In genomic region chr17:62705781-62706597, GRCh38 we compare ENCODE assay signal across 9 cellular contexts.
DNase-seq lines count a peak whose midpoint lies in the region; ATAC-seq and TF ChIP-seq lines count a peak whose summit lies in the region.
"Had no signal": no experiment of that assay in that cellular context is flagged by ENCODE, and none has a peak within 500 bp of the region (broad histone marks: within the 10 kb centered on the region; RNA-seq: fewer than 3 reads in every experiment).

No MANE protein-coding gene starts in this region.

- BruUV-seq in Caco-2 (replicated peaks; lab: Mats Ljungman, UMichigan) = no TSS peak

- H3K4me1 Mint-ChIP-seq in T-helper 2 cell treated with Interferon-gamma antibody and Interleukin-4, amounts not matched to agents 5 μg/mL and 100 μg/mL, for 36 hours (ENCODE audit: low read depth) = peaks cover 4% of the 10 kb centered on the region
- H3K4me1 Mint-ChIP-seq in effector memory CD8-positive, alpha-beta T cell (ENCODE audit: low read depth in 2 of 2) = peaks cover 0 to 12% of the 10 kb centered on the region in 2 donors
- H3K4me1 Mint-ChIP-seq in type B pancreatic cell (ENCODE audit: unreplicated experiment) (peaks cover 25% of the 10 kb centered on the region), Caco-2 (ENCODE audit: low read depth, unreplicated experiment) (no peaks in the 10 kb centered on the region)

- peaks cover 14% of the 10 kb centered on the region for H3K4me1 ChIP-seq in Caco-2

- TF ChIP-seq CTCF in type B pancreatic cell (conservative IDR thresholded peaks at IDR 0.05) = no peak
- no peak for TF ChIP-seq CTCF in Caco-2 (IDR thresholded peaks at IDR 0.05; ENCODE audit: insufficient read depth in 1 of 2, low read depth in 1 of 2, low read length in 1 of 2, severe bottlenecking in 1 of 2, unreplicated experiment in 1 of 2)

- H3K27ac Mint-ChIP-seq in T-helper 2 cell treated with Interferon-gamma antibody and Interleukin-4, amounts not matched to agents 5 μg/mL and 100 μg/mL, for 36 hours = no peak overlapping the region
- peak overlapping the region; percentile 69 to 77 for H3K27ac Mint-ChIP-seq in effector memory CD8-positive, alpha-beta T cell
- peak overlapping the region; percentile 34 for H3K27ac Mint-ChIP-seq in type B pancreatic cell
- no peak overlapping the region for H3K27ac Mint-ChIP-seq in Caco-2 (ENCODE audit: unreplicated experiment)

- no peaks in the 10 kb centered on the region for H3K36me3 Mint-ChIP-seq in T-helper 2 cell treated with Interferon-gamma antibody and Interleukin-4, amounts not matched to agents 5 μg/mL and 100 μg/mL, for 36 hours (ENCODE audit: low read depth)
- H3K36me3 Mint-ChIP-seq in effector memory CD8-positive, alpha-beta T cell (ENCODE audit: insufficient read depth) = peaks cover 9% of the 10 kb centered on the region
- H3K36me3 Mint-ChIP-seq in type B pancreatic cell = no peaks in the 10 kb centered on the region
- H3K36me3 Mint-ChIP-seq in Caco-2 (ENCODE audit: insufficient read depth, unreplicated experiment) = no peaks in the 10 kb centered on the region

- H3K9me3 Mint-ChIP-seq in T-helper 2 cell treated with Interferon-gamma antibody and Interleukin-4, amounts not matched to agents 5 μg/mL and 100 μg/mL, for 36 hours = no peaks in the 10 kb centered on the region
- no peaks in the 10 kb centered on the region for H3K9me3 Mint-ChIP-seq in effector memory CD8-positive, alpha-beta T cell
- H3K9me3 Mint-ChIP-seq in type B pancreatic cell (peaks cover 7% of the 10 kb centered on the region), Caco-2 (ENCODE audit: unreplicated experiment) (no peaks in the 10 kb centered on the region)

- POLR2A ChIA-PET in Caco-2 (lab: Charles Lee) = no interaction called here

- intact Hi-C loops in Caco-2 (cut with micrococcal nuclease; ENCODE audit: unreplicated experiment) = no loop called here

- H3K4me3 ChIP-seq in Caco-2 (ENCODE audit: low read depth, low read length) = no peak overlapping the region

- ATAC-seq in effector memory CD8-positive, alpha-beta T cell (replicated peaks) = no peak
- no peak for ATAC-seq in GM18861 (IDR thresholded peaks at IDR 0.05; ENCODE audit: unreplicated experiment)
- ATAC-seq in HG03097 (IDR thresholded peaks at IDR 0.05; ENCODE audit: low FRiP score, unreplicated experiment) = no peak

- H3K27me3 Mint-ChIP-seq in T-helper 2 cell treated with Interferon-gamma antibody and Interleukin-4, amounts not matched to agents 5 μg/mL and 100 μg/mL, for 36 hours (ENCODE audit: low read depth) = peaks cover 44% of the 10 kb centered on the region
- H3K27me3 Mint-ChIP-seq in effector memory CD8-positive, alpha-beta T cell = no peaks in the 10 kb centered on the region
- H3K27me3 Mint-ChIP-seq in type B pancreatic cell (peaks cover 28% of the 10 kb centered on the region), Caco-2 (ENCODE audit: insufficient read depth, unreplicated experiment) (peaks cover 40% of the 10 kb centered on the region)

- no peak for DNase-seq in T-helper 2 cell treated with Interferon-gamma antibody and Interleukin-4, amounts not matched to agents 5 μg/mL and 100 μg/mL, for 36 hours (ENCODE audit: low spot score)
- DNase-seq in T-helper 2 cell (no peak), medulla oblongata (ENCODE audit: extremely low spot score) (peak; percentile 90), type B pancreatic cell (ENCODE audit: extremely low spot score, unreplicated experiment) (no peak), Caco-2 (no peak)
- DNase-seq in effector memory CD8-positive, alpha-beta T cell = no peak
- DNase-seq: Calu3 had no signal

- H3K27me3 ChIP-seq in Caco-2 (replicated peaks; ENCODE audit: control insufficient read depth, insufficient read depth, low read length) = peaks cover 9% of the 10 kb centered on the region

- H3K36me3 ChIP-seq in Caco-2 (ENCODE audit: control insufficient read depth, insufficient read depth, low read length) = no peaks in the 10 kb centered on the region

- CTCF ChIA-PET in Caco-2 (lab: Charles Lee) = interaction anchor here (0.5 to 0.7 kb wide), 2 partner anchors 14 to 264 kb away, joined by 3 to 4 read pairs; no protein-coding TSS in a partner anchor

- H3K4me3 Mint-ChIP-seq in T-helper 2 cell treated with Interferon-gamma antibody and Interleukin-4, amounts not matched to agents 5 μg/mL and 100 μg/mL, for 36 hours = peak overlapping the region; percentile 15
- peak overlapping the region in 1 of 2 donors; percentile 81 for H3K4me3 Mint-ChIP-seq in effector memory CD8-positive, alpha-beta T cell
- H3K4me3 Mint-ChIP-seq in type B pancreatic cell (peak overlapping the region; percentile 89), Caco-2 (ENCODE audit: unreplicated experiment) (no peak overlapping the region)

- H3K9me3 ChIP-seq in Caco-2 = peaks cover 10% of the 10 kb centered on the region

Comparison
In these comparisons a context has a peak if more than half of its experiments do, and no peak if none do; other contexts are left out.
1. H3K27ac Mint-ChIP-seq: peak in effector memory CD8-positive, alpha-beta T cell (2 of 2) and type B pancreatic cell (single experiment); none in T-helper 2 cell treated with Interferon-gamma antibody and Interleukin-4, amounts not matched to agents 5 μg/mL and 100 μg/mL, for 36 hours (single experiment) and Caco-2 (single experiment).